ENCODE assay signal across 1 cellular context in genomic region chr3:129461461-129462146, GRCh38.
A peak's percentile ranks its signal among the peaks of the same experiment; 100 is the strongest.
TF ChIP-seq lines count a peak whose summit lies in the region.

No MANE protein-coding gene starts in this region.

TF ChIP-seq in K562, 482 proteins besides CTCF, POLR2A, EP300 and RAD21 (continued from another document and continues in another):
- TF ChIP-seq SMAD1 (IDR thresholded peaks at IDR 0.05; ENCODE audit: low read depth, low read length, partially characterized antibody) (peak; percentile 70), SMAD2 (IDR thresholded peaks at IDR 0.05; ENCODE audit: low read depth, low read length) (no peak), ZSCAN29 (IDR thresholded peaks at IDR 0.05) (no peak), HOMEZ (CRISPR knock-in tag; IDR thresholded peaks at IDR 0.05) (no peak), ZBTB1 (CRISPR knock-in tag; IDR thresholded peaks at IDR 0.05; ENCODE audit: borderline replicate concordance, low read depth) (no peak), POU5F1 (IDR thresholded peaks at IDR 0.05; ENCODE audit: borderline replicate concordance, low read depth, low read length, partially characterized antibody) (no peak), ZNF165 (CRISPR knock-in tag; IDR thresholded peaks at IDR 0.05; ENCODE audit: borderline replicate concordance) (no peak), ZNF133 (CRISPR knock-in tag; IDR thresholded peaks at IDR 0.05) (no peak), ZKSCAN8 (CRISPR knock-in tag; IDR thresholded peaks at IDR 0.05) (no peak), ZEB2 (IDR thresholded peaks at IDR 0.05) (no peak; the same call in 1 of the 2 replicates), ZNF184 (CRISPR knock-in tag; IDR thresholded peaks at IDR 0.05) (no peak), TEAD4 (IDR thresholded peaks at IDR 0.05; ENCODE audit: low read length) (peak; percentile 98), TEAD4 (CRISPR knock-in tag; IDR thresholded peaks at IDR 0.05; ENCODE audit: borderline replicate concordance) (no peak), STAG1 (CRISPR knock-in tag; IDR thresholded peaks at IDR 0.05; ENCODE audit: borderline replicate concordance) (no peak), CEBPZ (IDR thresholded peaks at IDR 0.05; ENCODE audit: borderline replicate concordance, low read depth, low read length) (no peak), SMARCB1 (IDR thresholded peaks at IDR 0.05; ENCODE audit: insufficient read length, low read depth) (no peak), ZNF77 (CRISPR knock-in tag; IDR thresholded peaks at IDR 0.05) (no peak), NONO (IDR thresholded peaks at IDR 0.05; ENCODE audit: low read depth in 2 of 2, low read length in 1 of 2) (no peak), ZNF24 (IDR thresholded peaks at IDR 0.05) (no peak), SMARCA4 (IDR thresholded peaks at IDR 0.05) (peak; percentile 98), ZNF644 (tag; IDR thresholded peaks at IDR 0.05; ENCODE audit: low read depth) (peak; percentile 48; the same call in 1 of the 2 replicates), C11orf30 (IDR thresholded peaks at IDR 0.05; ENCODE audit: low read depth) (no peak), THRB (CRISPR knock-in tag; conservative IDR thresholded peaks at IDR 0.05) (no peak), ZNF79 (CRISPR knock-in tag; IDR thresholded peaks at IDR 0.05; ENCODE audit: low read depth) (no peak), HLTF (IDR thresholded peaks at IDR 0.05) (no peak), ZNF444 (CRISPR knock-in tag; IDR thresholded peaks at IDR 0.05) (no peak), ZC3H8 (IDR thresholded peaks at IDR 0.05) (no peak), SMARCE1 (IDR thresholded peaks at IDR 0.05) (peak; percentile 96), ZBTB5 (IDR thresholded peaks at IDR 0.05) (no peak), TEAD2 (tag; IDR thresholded peaks at IDR 0.05) (no peak), CXXC5 (CRISPR knock-in tag; IDR thresholded peaks at IDR 0.05) (0 out of 2 replicates have a peak, but pooled peaks have one; percentile 10), CHCHD3 (CRISPR knock-in tag; IDR thresholded peaks at IDR 0.05) (no peak), PHB (CRISPR knock-in tag; IDR thresholded peaks at IDR 0.05) (no peak), ARHGAP35 (IDR thresholded peaks at IDR 0.05; ENCODE audit: partially characterized antibody) (no peak), CBX2 (IDR thresholded peaks at IDR 0.05; ENCODE audit: insufficient read depth, low read length, poor library complexity, severe bottlenecking) (no peak), KAT7 (CRISPR knock-in tag; IDR thresholded peaks at IDR 0.05; ENCODE audit: borderline replicate concordance) (no peak), ETV5 (CRISPR knock-in tag; IDR thresholded peaks at IDR 0.05; ENCODE audit: low read depth) (no peak), TRIM24 (IDR thresholded peaks at IDR 0.05) (peak; percentile 63 to 68), TAF7 (tag; IDR thresholded peaks at IDR 0.05) (0 out of 2 replicates have a peak, but pooled peaks have one; percentile 18), PTBP1 (IDR thresholded peaks at IDR 0.05; ENCODE audit: low read depth, low read length) (no peak), UBTF (IDR thresholded peaks at IDR 0.05; ENCODE audit: borderline replicate concordance in 1 of 2, low read depth in 2 of 2, low read length in 2 of 2) (no peak), MBD2 (IDR thresholded peaks at IDR 0.05; ENCODE audit: borderline replicate concordance, low read depth) (peak; percentile 54; the same call in 1 of the 2 replicates), ARID3A (IDR thresholded peaks at IDR 0.05; ENCODE audit: borderline replicate concordance, low read depth, low read length) (peak; percentile 70; the same call in 1 of the 2 replicates), SRSF3 (IDR thresholded peaks at IDR 0.05; ENCODE audit: insufficient read depth, low read length) (no peak), GTF2A2 (tag; IDR thresholded peaks at IDR 0.05) (no peak), E2F1 (CRISPR knock-in tag; IDR thresholded peaks at IDR 0.05) (no peak), PHF8 (IDR thresholded peaks at IDR 0.05; ENCODE audit: borderline replicate concordance, low read length) (no peak; the same call in 1 of the 2 replicates), PHF21A (IDR thresholded peaks at IDR 0.05; ENCODE audit: borderline replicate concordance, low read depth) (no peak), SIX5 (IDR thresholded peaks at IDR 0.05; ENCODE audit: borderline replicate concordance in 1 of 2, insufficient read depth in 1 of 2, low read depth in 1 of 2, low read length in 2 of 2) (no peak), ZFX (CRISPR knock-in tag; IDR thresholded peaks at IDR 0.05) (0 out of 2 replicates have a peak, but pooled peaks have one; percentile 25), CREB1 (IDR thresholded peaks at IDR 0.05) (no peak), CREB1 (CRISPR knock-in tag; IDR thresholded peaks at IDR 0.05) (peak; percentile 45; the same call in 1 of the 2 replicates), ZNF668 (CRISPR knock-in tag; IDR thresholded peaks at IDR 0.05) (no peak), ZNF830 (CRISPR knock-in tag; IDR thresholded peaks at IDR 0.05) (no peak), IRF1 (CRISPR knock-in tag; IDR thresholded peaks at IDR 0.05; ENCODE audit: borderline replicate concordance) (no peak), SAFB (IDR thresholded peaks at IDR 0.05; ENCODE audit: borderline replicate concordance, low read depth, low read length) (no peak), PTRF (tag; IDR thresholded peaks at IDR 0.05) (no peak), ETV1 (tag; conservative IDR thresholded peaks at IDR 0.05; ENCODE audit: low read depth) (no peak), ZNF75A (CRISPR knock-in tag; IDR thresholded peaks at IDR 0.05) (no peak), KAT8 (IDR thresholded peaks at IDR 0.05; ENCODE audit: low read depth) (no peak), ZNF12 (CRISPR knock-in tag; IDR thresholded peaks at IDR 0.05) (no peak), CREM (IDR thresholded peaks at IDR 0.05; ENCODE audit: low read depth) (peak; percentile 70), GTF2E2 (tag; IDR thresholded peaks at IDR 0.05) (no peak), FOS (IDR thresholded peaks at IDR 0.05; ENCODE audit: extremely low read depth, insufficient read length) (no peak)
